In the genomic region with DNA sequence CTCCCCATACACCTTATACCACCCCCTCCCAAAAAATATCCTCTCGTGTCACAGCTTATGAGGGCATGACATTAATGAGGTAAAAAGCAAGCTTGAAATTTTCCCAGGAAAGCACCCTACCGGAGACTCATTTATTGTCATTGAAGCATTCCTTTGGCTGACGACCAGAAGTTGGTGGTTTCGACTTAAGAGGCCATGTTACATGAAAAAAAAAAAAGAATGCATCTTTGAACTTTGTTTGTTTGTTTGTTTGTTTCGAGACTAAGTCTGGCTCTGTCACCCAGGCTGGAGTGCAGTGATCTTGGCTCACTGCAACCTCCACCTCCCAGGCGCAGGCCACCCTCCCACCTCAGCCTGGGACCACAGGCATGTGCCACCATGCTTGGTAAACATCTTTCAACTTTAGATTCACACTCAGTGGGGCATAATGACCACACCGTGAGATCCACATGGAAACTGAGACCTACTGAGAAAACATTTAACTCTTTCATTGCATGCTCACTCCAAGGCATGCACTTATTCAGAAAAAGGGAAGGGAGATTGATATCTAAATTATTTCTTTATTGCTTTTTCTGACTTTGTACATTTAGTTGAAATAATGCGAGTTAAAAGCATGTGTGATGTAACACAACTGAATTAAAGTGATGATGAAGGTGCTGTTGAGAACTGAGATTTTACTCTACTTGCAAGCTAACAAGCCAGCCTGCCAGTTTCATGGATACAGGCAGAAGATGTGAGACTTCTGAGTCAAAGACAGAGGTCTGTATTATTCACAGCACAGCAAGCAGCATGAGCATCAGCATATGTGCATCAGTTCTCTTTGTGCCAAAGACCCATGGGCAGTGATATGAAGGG, we compare ENCODE assay signal across 12 cellular contexts. TPM values are rescaled to one million over a fixed set of nuclear protein-coding genes. Genes with fewer than 3 reads are reported as not detected.
DNase-seq lines count a peak whose midpoint lies in the region; ATAC-seq, FAIRE-seq and TF ChIP-seq lines count a peak whose summit lies in the region.
"Had no signal": no experiment of that assay in that cellular context is flagged by ENCODE, and none has a peak within 500 bp of the region (broad histone marks: within the 10 kb centered on the region; RNA-seq: fewer than 3 reads in every experiment).

No MANE protein-coding gene starts in this region.

- TF ChIP-seq CTCF in left lung (IDR thresholded peaks at IDR 0.05) = no peak

- CTCF ChIA-PET in activated CD8-positive, alpha-beta T cell treated with anti-CD3 and anti-CD28 coated beads, Interleukin-2, amount 10 ng/mL, durations not matched to agents 7 days and 5 days (lab: Charles Lee) = interaction anchor here (1.2 to 8.3 kb wide), 2 partner anchors 13 to 110 kb away, joined by 3 to 78 read pairs; no protein-coding TSS in a partner anchor

- H3K36me3 ChIP-seq in BLaER1 (no peaks in the 10 kb centered on the region), left lung (no peaks in the 10 kb centered on the region)
- H3K36me3 ChIP-seq: neutrophil had no signal

- peak; percentile 35 for ATAC-seq in GM18907 (IDR thresholded peaks at IDR 0.05; ENCODE audit: unreplicated experiment)
- peak; percentile 42 for ATAC-seq in HG02885 (IDR thresholded peaks at IDR 0.05; ENCODE audit: poor library complexity, unreplicated experiment)
- peak; percentile 14 for ATAC-seq in activated CD8-positive, alpha-beta T cell treated with anti-CD3 and anti-CD28 coated beads, Interleukin-2, amount 10 ng/mL, durations not matched to agents 7 days and 5 days
- no peak for ATAC-seq in left lung
- ATAC-seq: Panc1 had no signal

- peaks cover 43% of the 10 kb centered on the region for H3K4me1 Mint-ChIP-seq in activated CD8-positive, alpha-beta T cell treated with anti-CD3 and anti-CD28 coated beads, Interleukin-2, amount 10 ng/mL, durations not matched to agents 7 days and 5 days (ENCODE audit: low read depth)

- H3K27ac ChIP-seq in BLaER1 (no peak overlapping the region), left lung (peak overlapping the region in 1 of 2 donors; percentile 51)
- H3K27ac ChIP-seq: esophagus squamous epithelium, neutrophil had no signal

- intact Hi-C loops in left lung (cut with DNase I) = no loop called here

- no peaks in the 10 kb centered on the region for H4K20me1 ChIP-seq in BLaER1

- H3K36me3 Mint-ChIP-seq in activated CD8-positive, alpha-beta T cell treated with anti-CD3 and anti-CD28 coated beads, Interleukin-2, amount 10 ng/mL, durations not matched to agents 7 days and 5 days (ENCODE audit: low read depth) = peaks cover 10% of the 10 kb centered on the region

- no peak overlapping the region for H3K9ac ChIP-seq in BLaER1

- no peak for FAIRE-seq in RCC 7860 (lab: Jason Lieb, UNC)

- H3K27me3 ChIP-seq in BLaER1 (no peaks in the 10 kb centered on the region), left lung (no peaks in the 10 kb centered on the region)
- H3K27me3 ChIP-seq: esophagus squamous epithelium, neutrophil had no signal

- H3K4me2 ChIP-seq in BLaER1 = peak overlapping the region; percentile 56

- H3K27ac Mint-ChIP-seq in activated CD8-positive, alpha-beta T cell treated with anti-CD3 and anti-CD28 coated beads, Interleukin-2, amount 10 ng/mL, durations not matched to agents 7 days and 5 days = peak overlapping the region; percentile 80

- H3K27me3 Mint-ChIP-seq in activated CD8-positive, alpha-beta T cell treated with anti-CD3 and anti-CD28 coated beads, Interleukin-2, amount 10 ng/mL, durations not matched to agents 7 days and 5 days (ENCODE audit: low read depth) = no peaks in the 10 kb centered on the region

- H3K4me3 ChIP-seq in BLaER1 (no peak overlapping the region), left lung (no peak overlapping the region)
- H3K4me3 ChIP-seq: esophagus squamous epithelium had no signal

- no peak overlapping the region for H3K4me3 Mint-ChIP-seq in activated CD8-positive, alpha-beta T cell treated with anti-CD3 and anti-CD28 coated beads, Interleukin-2, amount 10 ng/mL, durations not matched to agents 7 days and 5 days

- no peaks in the 10 kb centered on the region for H3K9me3 Mint-ChIP-seq in activated CD8-positive, alpha-beta T cell treated with anti-CD3 and anti-CD28 coated beads, Interleukin-2, amount 10 ng/mL, durations not matched to agents 7 days and 5 days (ENCODE audit: insufficient read depth)

- H3K4me1 ChIP-seq in BLaER1 (peaks cover 22% of the 10 kb centered on the region), left lung (peaks cover 3 to 13% of the 10 kb centered on the region in 2 donors)

- H3K9me3 ChIP-seq in BLaER1 (no peaks in the 10 kb centered on the region), left lung (no peaks in the 10 kb centered on the region)
- H3K9me3 ChIP-seq: esophagus squamous epithelium, neutrophil had no signal

- POLR2A ChIA-PET in activated CD8-positive, alpha-beta T cell treated with anti-CD3 and anti-CD28 coated beads, Interleukin-2, amount 10 ng/mL, durations not matched to agents 7 days and 5 days (lab: Charles Lee) = interaction anchor here (0.7 kb wide), 1 partner anchor 442 kb away, joined by 3 read pairs; no protein-coding TSS in a partner anchor

- DNase-seq in activated CD8-positive, alpha-beta T cell treated with anti-CD3 and anti-CD28 coated beads, Interleukin-2, amount 10 ng/mL, durations not matched to agents 7 days and 5 days = no peak
- no peak for DNase-seq in RCC 7860 (ENCODE audit: low spot score)
- no peak for DNase-seq in left lung
- DNase-seq in SK-N-DZ (ENCODE audit: low spot score) = no peak
- no peak for DNase-seq in cerebellum (ENCODE audit: low spot score)
- DNase-seq: DND-41, esophagus squamous epithelium had no signal

RNA-seq across cellular contexts. Expression of gene RAB14, which starts 5.1 kb away (rescaled TPM):
- total RNA-seq in activated CD8-positive, alpha-beta T cell treated with anti-CD3 and anti-CD28 coated beads, Interleukin-2, amount 10 ng/mL, durations not matched to agents 7 days and 5 days = 10 to 100 TPM; 56.7 to 68.2 TPM
- total RNA-seq in left lung (100 to 1,000 TPM in 1 of 2 donors, 10 to 100 TPM in 1; 94.1 to 111 TPM), cerebellum (48.6 TPM)
- polyA plus RNA-seq in SK-N-DZ (2014; cell fraction: cytosol; rRNA removed) = 22.6 and 25.7 TPM in 2 replicates
- 15.6 and 23.5 TPM in 2 replicates for polyA plus RNA-seq in SK-N-DZ (2014; cell fraction: nucleus; rRNA removed)
